ENCODE assay signal across 20 cellular contexts in genomic region chr5:160556886-160557285, GRCh38.
DNase-seq lines count a peak whose midpoint lies in the region; FAIRE-seq and TF ChIP-seq lines count a peak whose summit lies in the region.
"Had no signal": no experiment of that assay in that cellular context is flagged by ENCODE, and none has a peak within 500 bp of the region (broad histone marks: within the 10 kb centered on the region; RNA-seq: fewer than 3 reads in every experiment).

No MANE protein-coding gene starts in this region.

- DNase-seq in MCF 10A (ENCODE audit: unreplicated experiment) (peak; percentile 33), breast epithelium (ENCODE audit: low spot score in 2 of 2) (no peak), astrocyte (ENCODE audit: low read depth) (peak; percentile 81), islet precursor cell (peak; percentile 79), urothelium cell line (ENCODE audit: low spot score) (peak; percentile 25), GM19240 (ENCODE audit: insufficient read length, low spot score) (no peak), GOT3 (lab: John Stamatoyannopoulos, UW) (no peak), Kasumi-1 (lab: John Stamatoyannopoulos, UW) (no peak)
- DNase-seq: 8988T; activated CD4-positive, alpha-beta T cell treated with anti-CD3 and anti-CD28 coated beads for 4 hours; adrenal gland; effector memory CD4-positive, alpha-beta T cell; GF-D8; natural killer cell; NCI-H2029 treated with DMSO at 0.1 percent for 48 hours; NCI-H510A had no signal

- H3K36me3 ChIP-seq in breast epithelium (no peaks in the 10 kb centered on the region), astrocyte (ENCODE audit: insufficient read depth, low read length) (no peaks in the 10 kb centered on the region)
- H3K36me3 ChIP-seq: adrenal gland had no signal

- FAIRE-seq in astrocyte (lab: Jason Lieb, UNC): no peak
- no peak for FAIRE-seq in urothelium cell line (lab: Jason Lieb, UNC)
- FAIRE-seq: GM12892, islet of Langerhans, K562 had no signal

- peak overlapping the region; percentile 20 for H3K9ac ChIP-seq in astrocyte (ENCODE audit: low read length)

- H3K27me3 ChIP-seq in breast epithelium: no peaks in the 10 kb centered on the region
- no peaks in the 10 kb centered on the region for H3K27me3 ChIP-seq in astrocyte (ENCODE audit: insufficient read depth, low read length)
- H3K27me3 ChIP-seq: adrenal gland had no signal

- H3K27ac ChIP-seq in breast epithelium (no peak overlapping the region), astrocyte (ENCODE audit: low read depth, low read length) (peak overlapping the region; percentile 46)
- H3K27ac ChIP-seq: adrenal gland, C4-2B had no signal

- no peaks in the 10 kb centered on the region for H3K9me3 Mint-ChIP-seq in MCF 10A (ENCODE audit: unreplicated experiment)
- peaks cover 1% of the 10 kb centered on the region for H3K9me3 Mint-ChIP-seq in astrocyte (ENCODE audit: unreplicated experiment)
- H3K9me3 Mint-ChIP-seq: natural killer cell had no signal

- H3K4me1 Mint-ChIP-seq in MCF 10A (ENCODE audit: insufficient read depth, unreplicated experiment) (no peaks in the 10 kb centered on the region), astrocyte (ENCODE audit: low read depth, unreplicated experiment) (peaks cover 22% of the 10 kb centered on the region)
- H3K4me1 Mint-ChIP-seq: natural killer cell had no signal

- no peaks in the 10 kb centered on the region for H3K27me3 Mint-ChIP-seq in MCF 10A (ENCODE audit: insufficient read depth, unreplicated experiment)
- H3K27me3 Mint-ChIP-seq in astrocyte (ENCODE audit: low read depth, unreplicated experiment): peaks cover 6% of the 10 kb centered on the region

- CTCF ChIA-PET in MCF 10A (lab: Yijun Ruan, JAX): interaction anchor here (0.9 kb wide), 1 partner anchor 12 kb away, joined by 3 read pairs; no protein-coding TSS in a partner anchor

- POLR2A ChIA-PET in MCF 10A (lab: Yijun Ruan, JAX): no interaction called here

- H3K4me3 ChIP-seq in breast epithelium (no peak overlapping the region), astrocyte (ENCODE audit: insufficient read depth, low read depth, low read length) (no peak overlapping the region)
- H3K4me3 ChIP-seq: adrenal gland, K562 had no signal

- H3K4me3 Mint-ChIP-seq in MCF 10A (ENCODE audit: unreplicated experiment) (no peak overlapping the region), astrocyte (ENCODE audit: unreplicated experiment) (no peak overlapping the region)
- H3K4me3 Mint-ChIP-seq: natural killer cell had no signal

- no peaks in the 10 kb centered on the region for H3K79me2 ChIP-seq in astrocyte (ENCODE audit: insufficient read depth, low read length)

- H3K36me3 Mint-ChIP-seq in MCF 10A (ENCODE audit: insufficient read depth, unreplicated experiment) (no peaks in the 10 kb centered on the region), astrocyte (ENCODE audit: low read depth, unreplicated experiment) (no peaks in the 10 kb centered on the region)
- H3K36me3 Mint-ChIP-seq: natural killer cell had no signal

- intact Hi-C loops in MCF 10A (cut with micrococcal nuclease) (no loop called here), breast epithelium (cut with DNase I; ENCODE audit: low total_unique reads) (no loop called here)

- no peak overlapping the region for H2AFZ ChIP-seq in astrocyte (ENCODE audit: low read depth, low read length)

- BruUV-seq in MCF 10A (replicated peaks; lab: Mats Ljungman, UMichigan): no TSS peak

- H3K9me3 ChIP-seq in breast epithelium: no peaks in the 10 kb centered on the region
- no peaks in the 10 kb centered on the region for H3K9me3 ChIP-seq in astrocyte (ENCODE audit: insufficient read depth, low read depth, low read length)
- H3K9me3 ChIP-seq: adrenal gland had no signal

- no peak for TF ChIP-seq POLR2A in breast epithelium (IDR thresholded peaks at IDR 0.05)

- H3K27ac Mint-ChIP-seq in MCF 10A (ENCODE audit: low read depth, unreplicated experiment) (no peak overlapping the region), astrocyte (ENCODE audit: unreplicated experiment) (peak overlapping the region; percentile 83)
- H3K27ac Mint-ChIP-seq: natural killer cell had no signal

- no peak for TF ChIP-seq CTCF in MCF 10A (IDR thresholded peaks at IDR 0.05; ENCODE audit: unreplicated experiment)
- no peak for TF ChIP-seq CTCF in breast epithelium (IDR thresholded peaks at IDR 0.05)
- no peak for TF ChIP-seq CTCF in astrocyte (IDR thresholded peaks at IDR 0.05; ENCODE audit: insufficient read depth, low read depth, low read length)

- H4K20me1 ChIP-seq in astrocyte (ENCODE audit: insufficient read depth, low read length): no peaks in the 10 kb centered on the region

- no peaks in the 10 kb centered on the region for H3K4me1 ChIP-seq in breast epithelium
- peaks cover 8% of the 10 kb centered on the region for H3K4me1 ChIP-seq in astrocyte (ENCODE audit: insufficient read depth, low read length)
- H3K4me1 ChIP-seq: adrenal gland had no signal

- H3K4me2 ChIP-seq in astrocyte (ENCODE audit: low read length): peak overlapping the region; percentile 33

Comparison
In these comparisons a context has a peak if more than half of its experiments do, and no peak if none do; other contexts are left out.
1. DNase-seq: peak in MCF 10A (single experiment), astrocyte (single experiment), islet precursor cell (single experiment) and urothelium cell line (single experiment); none in breast epithelium (0 of 2), GM19240 (single experiment), GOT3 (single experiment) and Kasumi-1 (0 of 2).